ENCODE assay signal across 2 cellular contexts in genomic region chr3:61681636-61682035, GRCh38.
TF ChIP-seq lines count a peak whose summit lies in the region.

No MANE protein-coding gene starts in this region.

TF ChIP-seq in HEK293, 187 proteins besides CTCF, POLR2A, EP300 and RAD21 (continued from another document):
- TF ChIP-seq ZNF518A (tag by site-specific recombination; conservative IDR thresholded peaks at IDR 0.05; ENCODE audit: low read depth) (no peak), ZNF664 (tag by site-specific recombination; IDR thresholded peaks at IDR 0.05) (peak; percentile 87)
TF ChIP-seq in HEK293: peak in this region for 1.

TF ChIP-seq in WTC11, 78 proteins besides CTCF, POLR2A, EP300 and RAD21 (continued from another document):
- TF ChIP-seq ERG (CRISPR knock-in tag; IDR thresholded peaks at IDR 0.05) (no peak), NR3C1 (CRISPR knock-in tag; conservative IDR thresholded peaks at IDR 0.05; ENCODE audit: low read depth) (no peak)
TF ChIP-seq in WTC11: peak in this region for 0.
